ENCODE assay signal across 1 cellular context in the genomic region with DNA sequence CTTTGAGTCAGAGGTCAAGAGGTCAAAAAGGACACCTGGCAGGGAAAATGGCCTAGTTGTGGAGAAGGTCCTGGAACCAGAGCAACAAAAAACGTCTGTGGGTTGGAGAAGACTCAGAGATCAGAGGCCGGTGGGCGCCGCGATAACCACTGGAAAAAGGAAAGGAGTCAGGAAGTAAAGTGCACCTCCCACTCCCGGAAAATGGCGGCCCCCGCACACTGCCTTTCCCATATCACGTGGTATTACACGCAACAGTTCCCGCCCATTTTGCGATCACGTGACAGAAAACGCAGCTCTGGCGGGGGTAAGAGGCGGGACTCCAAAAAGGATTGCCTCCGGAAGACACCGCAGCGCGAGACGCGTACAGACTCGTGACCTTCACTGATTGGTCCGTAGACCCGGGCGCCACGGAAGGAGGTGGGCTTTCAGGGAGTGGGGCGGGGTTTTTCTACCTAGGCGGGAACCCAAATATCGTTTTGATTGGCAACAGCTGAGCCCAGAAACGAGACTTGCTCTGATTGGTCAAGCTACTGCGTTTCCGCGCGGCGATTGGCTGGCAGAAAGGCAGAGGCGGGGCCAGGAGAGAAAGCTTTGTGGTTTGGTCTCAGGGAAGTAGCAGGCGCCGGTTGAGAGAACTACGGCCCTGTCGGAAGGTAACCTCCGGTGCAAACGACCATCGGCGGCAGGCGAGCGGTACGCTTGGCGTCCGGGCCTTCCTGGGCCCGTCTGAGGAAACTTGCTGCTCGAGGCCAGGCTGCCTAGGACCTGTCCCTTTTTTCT.
A peak's percentile ranks its signal among the peaks of the same experiment; 100 is the strongest.
TF ChIP-seq lines count a peak whose summit lies in the region.

A gene with protein sequence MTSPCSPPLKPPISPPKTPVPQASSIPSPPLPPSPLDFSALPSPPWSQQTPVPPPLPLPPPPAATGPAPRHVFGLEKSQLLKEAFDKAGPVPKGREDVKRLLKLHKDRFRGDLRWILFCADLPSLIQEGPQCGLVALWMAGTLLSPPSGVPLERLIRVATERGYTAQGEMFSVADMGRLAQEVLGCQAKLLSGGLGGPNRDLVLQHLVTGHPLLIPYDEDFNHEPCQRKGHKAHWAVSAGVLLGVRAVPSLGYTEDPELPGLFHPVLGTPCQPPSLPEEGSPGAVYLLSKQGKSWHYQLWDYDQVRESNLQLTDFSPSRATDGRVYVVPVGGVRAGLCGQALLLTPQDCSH (minus strand): TSS at position 193 of the 780 bp plus-strand sequence. CDS start 674 bp downstream, outside the sequence.

TF ChIP-seq in K562, 482 proteins besides CTCF, POLR2A, EP300 and RAD21 (continued from another document and continues in another):
- TF ChIP-seq, protein P1, sequence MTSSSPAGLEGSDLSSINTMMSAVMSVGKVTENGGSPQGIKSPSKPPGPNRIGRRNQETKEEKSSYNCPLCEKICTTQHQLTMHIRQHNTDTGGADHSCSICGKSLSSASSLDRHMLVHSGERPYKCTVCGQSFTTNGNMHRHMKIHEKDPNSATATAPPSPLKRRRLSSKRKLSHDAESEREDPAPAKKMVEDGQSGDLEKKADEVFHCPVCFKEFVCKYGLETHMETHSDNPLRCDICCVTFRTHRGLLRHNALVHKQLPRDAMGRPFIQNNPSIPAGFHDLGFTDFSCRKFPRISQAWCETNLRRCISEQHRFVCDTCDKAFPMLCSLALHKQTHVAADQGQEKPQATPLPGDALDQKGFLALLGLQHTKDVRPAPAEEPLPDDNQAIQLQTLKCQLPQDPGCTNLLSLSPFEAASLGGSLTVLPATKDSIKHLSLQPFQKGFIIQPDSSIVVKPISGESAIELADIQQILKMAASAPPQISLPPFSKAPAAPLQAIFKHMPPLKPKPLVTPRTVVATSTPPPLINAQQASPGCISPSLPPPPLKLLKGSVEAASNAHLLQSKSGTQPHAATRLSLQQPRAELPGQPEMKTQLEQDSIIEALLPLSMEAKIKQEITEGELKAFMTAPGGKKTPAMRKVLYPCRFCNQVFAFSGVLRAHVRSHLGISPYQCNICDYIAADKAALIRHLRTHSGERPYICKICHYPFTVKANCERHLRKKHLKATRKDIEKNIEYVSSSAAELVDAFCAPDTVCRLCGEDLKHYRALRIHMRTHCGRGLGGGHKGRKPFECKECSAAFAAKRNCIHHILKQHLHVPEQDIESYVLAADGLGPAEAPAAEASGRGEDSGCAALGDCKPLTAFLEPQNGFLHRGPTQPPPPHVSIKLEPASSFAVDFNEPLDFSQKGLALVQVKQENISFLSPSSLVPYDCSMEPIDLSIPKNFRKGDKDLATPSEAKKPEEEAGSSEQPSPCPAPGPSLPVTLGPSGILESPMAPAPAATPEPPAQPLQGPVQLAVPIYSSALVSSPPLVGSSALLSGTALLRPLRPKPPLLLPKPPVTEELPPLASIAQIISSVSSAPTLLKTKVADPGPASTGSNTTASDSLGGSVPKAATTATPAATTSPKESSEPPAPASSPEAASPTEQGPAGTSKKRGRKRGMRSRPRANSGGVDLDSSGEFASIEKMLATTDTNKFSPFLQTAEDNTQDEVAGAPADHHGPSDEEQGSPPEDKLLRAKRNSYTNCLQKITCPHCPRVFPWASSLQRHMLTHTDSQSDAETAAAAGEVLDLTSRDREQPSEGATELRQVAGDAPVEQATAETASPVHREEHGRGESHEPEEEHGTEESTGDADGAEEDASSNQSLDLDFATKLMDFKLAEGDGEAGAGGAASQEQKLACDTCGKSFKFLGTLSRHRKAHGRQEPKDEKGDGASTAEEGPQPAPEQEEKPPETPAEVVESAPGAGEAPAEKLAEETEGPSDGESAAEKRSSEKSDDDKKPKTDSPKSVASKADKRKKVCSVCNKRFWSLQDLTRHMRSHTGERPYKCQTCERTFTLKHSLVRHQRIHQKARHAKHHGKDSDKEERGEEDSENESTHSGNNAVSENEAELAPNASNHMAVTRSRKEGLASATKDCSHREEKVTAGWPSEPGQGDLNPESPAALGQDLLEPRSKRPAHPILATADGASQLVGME (CRISPR knock-in tag; IDR thresholded peaks at IDR 0.05), result peak; percentile 85; the same call in 1 of the 2 replicates
- TF ChIP-seq HEY1 (CRISPR knock-in tag; IDR thresholded peaks at IDR 0.05; ENCODE audit: borderline replicate concordance) (no peak), TAF9B (IDR thresholded peaks at IDR 0.05; ENCODE audit: partially characterized antibody) (no peak), PHB (CRISPR knock-in tag; IDR thresholded peaks at IDR 0.05) (no peak), ZNF3 (CRISPR knock-in tag; IDR thresholded peaks at IDR 0.05) (no peak), SMARCB1 (IDR thresholded peaks at IDR 0.05; ENCODE audit: insufficient read length, low read depth) (no peak), ARID1B (IDR thresholded peaks at IDR 0.05) (peak; percentile 62), SIRT6 (IDR thresholded peaks at IDR 0.05; ENCODE audit: low read depth, low read length) (no peak), PTBP1 (IDR thresholded peaks at IDR 0.05; ENCODE audit: low read depth, low read length) (no peak), PTTG1 (tag; IDR thresholded peaks at IDR 0.05; ENCODE audit: low read depth) (0 out of 2 replicates have a peak, but pooled peaks have one; percentile 64), RNF2 (IDR thresholded peaks at IDR 0.05) (no peak; the same call in 1 of the 2 replicates), RFX7 (CRISPR knock-in tag; IDR thresholded peaks at IDR 0.05) (no peak), MIER1 (IDR thresholded peaks at IDR 0.05; ENCODE audit: low read depth) (no peak), TFAM (CRISPR knock-in tag; conservative IDR thresholded peaks at IDR 0.05) (no peak), TBP (optimal IDR thresholded peaks at IDR 0.05; ENCODE audit: low read depth, low read length) (peak; percentile 60), MYNN (IDR thresholded peaks at IDR 0.05) (no peak), MYNN (CRISPR knock-in tag; IDR thresholded peaks at IDR 0.05) (no peak), GABPA (tag; conservative IDR thresholded peaks at IDR 0.05; ENCODE audit: low read depth) (peak; percentile 85), ZNF282 (CRISPR knock-in tag; IDR thresholded peaks at IDR 0.05) (no peak), MLX (CRISPR knock-in tag; conservative IDR thresholded peaks at IDR 0.05) (peak in 1 of 2 experiments; percentile 96; a peak in 2 of 4 replicates), ESRRA (IDR thresholded peaks at IDR 0.05; ENCODE audit: borderline replicate concordance, low read depth) (peak; percentile 99), SAFB (IDR thresholded peaks at IDR 0.05; ENCODE audit: borderline replicate concordance, low read depth, low read length) (no peak), ARID3A (IDR thresholded peaks at IDR 0.05; ENCODE audit: borderline replicate concordance, low read depth, low read length) (no peak), SRSF7 (optimal IDR thresholded peaks at IDR 0.05; ENCODE audit: low read depth, low read length) (no peak), ZC3H11A (IDR thresholded peaks at IDR 0.05; ENCODE audit: low read depth, low read length) (no peak), CBX3 (IDR thresholded peaks at IDR 0.05; ENCODE audit: borderline replicate concordance in 1 of 2, low read length in 2 of 2) (peak in 1 of 2 experiments; percentile 66; a peak in 1 of 3 replicates), GTF2F1 (IDR thresholded peaks at IDR 0.05; ENCODE audit: low read depth, low read length) (no peak)
- TF ChIP-seq, protein P2, sequence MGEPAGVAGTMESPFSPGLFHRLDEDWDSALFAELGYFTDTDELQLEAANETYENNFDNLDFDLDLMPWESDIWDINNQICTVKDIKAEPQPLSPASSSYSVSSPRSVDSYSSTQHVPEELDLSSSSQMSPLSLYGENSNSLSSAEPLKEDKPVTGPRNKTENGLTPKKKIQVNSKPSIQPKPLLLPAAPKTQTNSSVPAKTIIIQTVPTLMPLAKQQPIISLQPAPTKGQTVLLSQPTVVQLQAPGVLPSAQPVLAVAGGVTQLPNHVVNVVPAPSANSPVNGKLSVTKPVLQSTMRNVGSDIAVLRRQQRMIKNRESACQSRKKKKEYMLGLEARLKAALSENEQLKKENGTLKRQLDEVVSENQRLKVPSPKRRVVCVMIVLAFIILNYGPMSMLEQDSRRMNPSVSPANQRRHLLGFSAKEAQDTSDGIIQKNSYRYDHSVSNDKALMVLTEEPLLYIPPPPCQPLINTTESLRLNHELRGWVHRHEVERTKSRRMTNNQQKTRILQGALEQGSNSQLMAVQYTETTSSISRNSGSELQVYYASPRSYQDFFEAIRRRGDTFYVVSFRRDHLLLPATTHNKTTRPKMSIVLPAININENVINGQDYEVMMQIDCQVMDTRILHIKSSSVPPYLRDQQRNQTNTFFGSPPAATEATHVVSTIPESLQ (CRISPR knock-in tag; IDR thresholded peaks at IDR 0.05), result no peak; the same call in 1 of the 2 replicates
- TF ChIP-seq, protein P3, sequence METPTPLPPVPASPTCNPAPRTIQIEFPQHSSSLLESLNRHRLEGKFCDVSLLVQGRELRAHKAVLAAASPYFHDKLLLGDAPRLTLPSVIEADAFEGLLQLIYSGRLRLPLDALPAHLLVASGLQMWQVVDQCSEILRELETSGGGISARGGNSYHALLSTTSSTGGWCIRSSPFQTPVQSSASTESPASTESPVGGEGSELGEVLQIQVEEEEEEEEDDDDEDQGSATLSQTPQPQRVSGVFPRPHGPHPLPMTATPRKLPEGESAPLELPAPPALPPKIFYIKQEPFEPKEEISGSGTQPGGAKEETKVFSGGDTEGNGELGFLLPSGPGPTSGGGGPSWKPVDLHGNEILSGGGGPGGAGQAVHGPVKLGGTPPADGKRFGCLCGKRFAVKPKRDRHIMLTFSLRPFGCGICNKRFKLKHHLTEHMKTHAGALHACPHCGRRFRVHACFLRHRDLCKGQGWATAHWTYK (CRISPR knock-in tag; IDR thresholded peaks at IDR 0.05), result no peak
- TF ChIP-seq, protein P4, sequence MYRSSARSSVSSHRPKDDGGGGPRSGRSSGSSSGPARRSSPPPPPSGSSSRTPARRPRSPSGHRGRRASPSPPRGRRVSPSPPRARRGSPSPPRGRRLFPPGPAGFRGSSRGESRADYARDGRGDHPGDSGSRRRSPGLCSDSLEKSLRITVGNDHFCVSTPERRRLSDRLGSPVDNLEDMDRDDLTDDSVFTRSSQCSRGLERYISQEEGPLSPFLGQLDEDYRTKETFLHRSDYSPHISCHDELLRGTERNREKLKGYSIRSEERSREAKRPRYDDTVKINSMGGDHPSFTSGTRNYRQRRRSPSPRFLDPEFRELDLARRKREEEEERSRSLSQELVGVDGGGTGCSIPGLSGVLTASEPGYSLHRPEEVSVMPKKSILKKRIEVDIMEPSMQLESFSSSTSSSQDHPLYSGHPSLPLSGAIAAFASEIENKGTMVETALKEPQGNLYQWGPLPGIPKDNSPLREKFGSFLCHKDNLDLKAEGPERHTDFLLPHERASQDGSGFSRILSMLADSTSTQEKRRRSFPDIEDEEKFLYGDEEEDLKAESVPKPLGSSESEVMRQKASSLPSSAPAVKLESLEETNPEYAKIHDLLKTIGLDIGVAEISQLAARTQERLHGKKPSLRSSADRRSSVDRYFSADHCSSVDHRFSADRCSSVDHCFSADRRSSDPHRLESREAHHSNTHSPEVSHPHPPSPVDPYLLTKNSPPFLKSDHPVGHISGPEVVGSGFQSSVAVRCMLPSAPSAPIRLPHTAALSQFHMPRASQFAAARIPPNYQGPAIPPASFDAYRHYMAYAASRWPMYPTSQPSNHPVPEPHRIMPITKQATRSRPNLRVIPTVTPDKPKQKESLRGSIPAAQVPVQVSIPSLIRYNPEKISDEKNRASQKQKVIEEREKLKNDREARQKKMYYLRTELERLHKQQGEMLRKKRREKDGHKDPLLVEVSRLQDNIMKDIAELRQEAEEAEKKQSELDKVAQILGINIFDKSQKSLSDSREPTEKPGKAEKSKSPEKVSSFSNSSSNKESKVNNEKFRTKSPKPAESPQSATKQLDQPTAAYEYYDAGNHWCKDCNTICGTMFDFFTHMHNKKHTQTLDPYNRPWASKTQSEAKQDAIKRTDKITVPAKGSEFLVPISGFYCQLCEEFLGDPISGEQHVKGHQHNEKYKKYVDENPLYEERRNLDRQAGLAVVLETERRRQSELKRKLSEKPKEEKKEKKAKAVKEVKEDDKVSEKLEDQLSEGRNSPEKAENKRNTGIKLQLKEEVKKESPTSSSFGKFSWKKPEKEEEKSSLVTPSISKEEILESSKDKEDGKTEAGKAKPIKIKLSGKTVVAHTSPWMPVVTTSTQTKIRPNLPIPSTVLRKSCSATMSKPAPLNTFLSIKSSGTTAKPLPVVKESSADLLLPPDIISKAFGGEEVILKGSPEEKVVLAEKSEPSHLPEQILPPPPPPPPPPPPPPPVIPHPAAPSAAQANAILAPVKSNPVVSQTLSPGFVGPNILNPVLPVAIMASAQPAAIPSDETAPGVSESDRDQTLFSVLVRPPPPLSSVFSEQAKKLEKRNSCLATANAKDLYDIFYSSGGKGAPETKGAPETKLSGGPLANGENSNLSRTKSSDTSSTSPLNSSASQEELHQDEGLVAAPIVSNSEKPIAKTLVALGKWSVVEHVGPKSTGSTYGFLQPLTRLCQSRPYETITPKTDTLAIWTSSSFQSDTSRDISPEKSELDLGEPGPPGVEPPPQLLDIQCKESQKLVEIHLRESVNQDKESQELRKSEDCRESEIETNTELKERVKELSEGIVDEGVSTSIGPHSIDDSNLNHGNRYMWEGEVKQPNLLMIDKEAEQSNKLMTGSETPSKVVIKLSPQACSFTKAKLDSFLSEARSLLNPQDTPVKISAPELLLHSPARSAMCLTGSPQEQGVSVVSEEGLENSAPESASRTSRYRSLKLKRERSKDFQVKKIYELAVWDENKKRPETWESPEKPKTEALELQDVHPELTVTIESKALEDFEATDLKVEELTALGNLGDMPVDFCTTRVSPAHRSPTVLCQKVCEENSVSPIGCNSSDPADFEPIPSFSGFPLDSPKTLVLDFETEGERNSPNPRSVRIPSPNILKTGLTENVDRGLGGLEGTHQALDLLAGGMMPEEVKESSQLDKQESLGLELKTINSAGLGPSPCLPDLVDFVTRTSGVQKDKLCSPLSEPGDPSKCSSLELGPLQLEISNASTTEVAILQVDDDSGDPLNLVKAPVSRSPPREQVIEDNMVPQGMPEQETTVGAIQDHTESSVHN (IDR thresholded peaks at IDR 0.05; ENCODE audit: borderline replicate concordance in 1 of 2, low read depth in 1 of 2), result peak in 1 of 2 experiments; percentile 38; a peak in 1 of 4 replicates
